20 cellular contexts compared by ENCODE assay signal in genomic region chr19:11944656-11945055, GRCh38.
"Had no signal": no experiment of that assay in that cellular context is flagged by ENCODE, and none has a peak within 500 bp of the region (broad histone marks: within the 10 kb centered on the region; RNA-seq: fewer than 3 reads in every experiment).

No MANE protein-coding gene starts in this region.

- H3K4me2 ChIP-seq: SK-N-SH had no signal

- H3K9ac ChIP-seq: SK-N-SH had no signal

- DNase-seq: IMR-90, Karpas-422, KG1, MM.1S, NCI-H1092 treated with DMSO at 0.1 percent for 48 hours, NCI-H1436, NCI-H187, NCI-H2029, NCI-H2081 treated with DMSO at 0.1 percent for 48 hours, NCI-H2171, NCI-H226, NCI-H446, NCI-H510A, NCI-H524 treated with DMSO at 0.1 percent for 48 hours, NCI-H69, NCI-H774, Right ventricle myocardium superior, RPMI8226, SK-N-SH, SW 1271 had no signal
